Comparison of ENCODE assay signal across 8 cellular contexts in the genomic region with DNA sequence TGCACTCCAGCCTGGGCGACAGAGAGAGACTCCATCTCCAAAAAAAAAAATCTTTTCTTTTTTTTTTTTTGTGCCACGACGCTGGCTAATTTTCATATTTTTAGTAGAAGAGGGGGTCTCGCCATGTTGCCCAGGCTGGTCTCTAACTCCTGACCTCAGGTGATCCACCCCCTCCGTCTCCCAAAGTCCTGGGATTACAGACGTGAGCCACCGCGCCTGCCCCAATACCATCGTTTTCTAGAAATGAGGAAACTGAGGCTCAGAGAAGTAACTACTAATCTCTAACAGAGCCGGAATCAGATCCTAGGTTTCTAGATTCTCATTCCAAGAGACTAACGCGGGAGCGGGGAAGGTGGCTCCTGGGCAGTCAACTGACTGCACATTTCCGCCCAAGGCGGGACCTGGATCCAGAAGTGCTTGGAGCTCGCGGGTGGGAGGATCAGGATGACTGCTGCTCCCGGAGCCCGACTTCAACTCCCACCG. TPM values are rescaled to one million over a fixed set of nuclear protein-coding genes. Genes with fewer than 3 reads are reported as not detected.
DNase-seq lines count a peak whose midpoint lies in the region; ATAC-seq, FAIRE-seq and TF ChIP-seq lines count a peak whose summit lies in the region.

No MANE protein-coding gene starts in this region.

- no peaks in the 10 kb centered on the region for H3K36me3 ChIP-seq in pancreas

- H3K4me3 Mint-ChIP-seq in T-helper 17 cell = peak overlapping the region; percentile 98

- H3K27ac Mint-ChIP-seq in T-helper 17 cell = peak overlapping the region; percentile 95

- no peaks in the 10 kb centered on the region for H3K9me3 ChIP-seq in T-helper 17 cell (ENCODE audit: control insufficient read depth, low read length, poor library complexity, severe bottlenecking)
- no peaks in the 10 kb centered on the region for H3K9me3 ChIP-seq in pancreas

- H3K27me3 ChIP-seq in pancreas = no peaks in the 10 kb centered on the region

- ATAC-seq in HG03039 (IDR thresholded peaks at IDR 0.05; ENCODE audit: unreplicated experiment) (peak; percentile 20), T-helper 17 cell (no peak), pancreas (peak; percentile 53 to 68 (median 64)), HG02852 (IDR thresholded peaks at IDR 0.05; ENCODE audit: unreplicated experiment) (no peak)

- H3K4me1 ChIP-seq in pancreas = peaks cover 0 to 13% (median 6%) of the 10 kb centered on the region in 3 donors

- WGBS in pancreas, 2 donors = 0% methylated on average over 19 to 20 of the region's 20 CpGs

- peak overlapping the region; percentile 92 for H3K4me3 ChIP-seq in fibroblast of the aortic adventitia (ENCODE audit: low read depth, low read length)
- H3K4me3 ChIP-seq in pancreas = peak overlapping the region; percentile 73 to 96 (median 76)

- intact Hi-C loops in pancreas (cut with DNase I) = loop anchor here in 1 of 3 donors (10.0 kb wide), 1 partner anchor 232 kb away; no protein-coding TSS in a partner anchor
- intact Hi-C loops in head of caudate nucleus (cut with DNase I) = loop anchor here (2.0 kb wide), 1 partner anchor 52 kb away; no protein-coding TSS in a partner anchor

- TF ChIP-seq CTCF in fibroblast of the aortic adventitia (IDR thresholded peaks at IDR 0.05; ENCODE audit: insufficient read depth, low read length) (no peak), pancreas (IDR thresholded peaks at IDR 0.05) (no peak)

- peak overlapping the region; percentile 77 to 98 (median 85) for H3K27ac ChIP-seq in pancreas

- peaks cover 4% of the 10 kb centered on the region for H3K36me3 Mint-ChIP-seq in T-helper 17 cell (ENCODE audit: low read depth)

- FAIRE-seq in pancreas (lab: Jason Lieb, UNC) = no peak

- DNase-seq in NCI-H187 (lab: John Stamatoyannopoulos, UW) (peak; percentile 57 to 63), NCI-H187 treated with DMSO at 0.1 percent for 48 hours (lab: John Stamatoyannopoulos, UW) (no peak), T-helper 17 cell (no peak), fibroblast of the aortic adventitia (ENCODE audit: low read depth) (peak; percentile 67), pancreas (no peak), head of caudate nucleus (no peak)

- no peaks in the 10 kb centered on the region for H3K27me3 Mint-ChIP-seq in T-helper 17 cell

- peaks cover 35% of the 10 kb centered on the region for H3K4me1 Mint-ChIP-seq in T-helper 17 cell

RNA-seq across cellular contexts. Expression of a gene that starts 13.6 kb away (rescaled TPM):
- 10 to 100 TPM; 12.8 to 17.8 TPM for total RNA-seq in T-helper 17 cell
- total RNA-seq in fibroblast of the aortic adventitia (ENCODE audit: low replicate concordance) = 11.7 and 12.3 TPM in 2 replicates
- total RNA-seq in pancreas = 10 to 100 TPM; 15.2 to 29.1 (median 21.2) TPM
- polyA plus RNA-seq in pancreas = 10 to 100 TPM; 29.0 to 29.2 TPM

RNA-seq across cellular contexts. Expression of a gene that starts 27.8 kb away (rescaled TPM):
- total RNA-seq in T-helper 17 cell = 100 to 1,000 TPM; 174 to 220 TPM
- total RNA-seq in fibroblast of the aortic adventitia (ENCODE audit: low replicate concordance) = 12.1 and 25.3 TPM in 2 replicates
- 10 to 100 TPM in 5 of 6 donors, 1 to 10 TPM in 1; 9.8 to 31.3 (median 12.3) TPM for total RNA-seq in pancreas
- polyA plus RNA-seq in pancreas = 10 to 100 TPM; 60.0 to 60.7 TPM

RNA-seq across cellular contexts. Expression of a gene that starts 36.4 kb away (rescaled TPM):
- total RNA-seq in T-helper 17 cell (10 to 100 TPM; 45.9 to 61.0 TPM), fibroblast of the aortic adventitia (ENCODE audit: low replicate concordance) (53.5 and 101 TPM in 2 replicates), pancreas (10 to 100 TPM; 35.0 to 50.8 (median 43.4) TPM)
- polyA plus RNA-seq in pancreas = 10 to 100 TPM; 80.6 to 99.3 TPM

RNA-seq across cellular contexts. Expression of a gene that starts 50.6 kb away (rescaled TPM):
- total RNA-seq in T-helper 17 cell (100 to 1,000 TPM; 264 to 276 TPM), fibroblast of the aortic adventitia (ENCODE audit: low replicate concordance) (10.1 and 21.5 TPM in 2 replicates), pancreas (10 to 100 TPM; 19.1 to 31.9 (median 21.5) TPM)
- 10 to 100 TPM; 52.8 to 60.6 TPM for polyA plus RNA-seq in pancreas

RNA-seq across cellular contexts. Expression of a gene that starts 56.5 kb away (rescaled TPM):
- total RNA-seq in T-helper 17 cell = 1 to 10 TPM; 7.3 to 7.5 TPM
- total RNA-seq in fibroblast of the aortic adventitia (ENCODE audit: low replicate concordance) = 1.5 and 9.4 TPM in 2 replicates
- 1 to 10 TPM; 1.3 to 5.0 (median 2.3) TPM for total RNA-seq in pancreas
- polyA plus RNA-seq in pancreas = 10 to 100 TPM in 1 of 2 donors, 1 to 10 TPM in 1; 9.4 to 11.2 TPM

Comparison
In these comparisons a context has a peak if more than half of its experiments do, and no peak if none do; other contexts are left out.
1. DNase-seq: peak in NCI-H187 (2 of 2) and fibroblast of the aortic adventitia (single experiment); none in NCI-H187 treated with DMSO at 0.1 percent for 48 hours (single experiment), T-helper 17 cell (0 of 3), pancreas (0 of 6) and head of caudate nucleus (0 of 42).
2. ATAC-seq: peak in HG03039 (single experiment) and pancreas (4 of 4); none in T-helper 17 cell (single experiment) and HG02852 (single experiment).